Comparison of ENCODE assay signal across 8 cellular contexts in genomic region chr16:14629612-14629918, GRCh38. TPM values are rescaled to one million over a fixed set of nuclear protein-coding genes. Genes with fewer than 3 reads are reported as not detected.
DNase-seq lines count a peak whose midpoint lies in the region; ATAC-seq and TF ChIP-seq lines count a peak whose summit lies in the region.

No MANE protein-coding gene starts in this region.

- H3K4me1 ChIP-seq in body of pancreas: peaks cover 30% of the 10 kb centered on the region
- peaks cover 15 to 16% of the 10 kb centered on the region in 2 donors for H3K4me1 ChIP-seq in lung (ENCODE audit: control insufficient read depth in 2 of 2, insufficient read depth in 2 of 2, low read length in 2 of 2)

- no peaks in the 10 kb centered on the region for H3K27me3 Mint-ChIP-seq in activated T-cell treated with anti-CD3 and anti-CD28 coated beads, Interleukin-2, amount 50 U/mL, for 4 hours (ENCODE audit: low read depth)

- peak in 1 of 2 donors; percentile 1 for ATAC-seq in activated T-cell treated with anti-CD3 and anti-CD28 coated beads, Interleukin-2, amount 50 U/mL, for 4 hours
- no peak for ATAC-seq in body of pancreas
- no peak for ATAC-seq in lung (ENCODE audit: insufficient read depth, low FRiP score)

- H3K36me3 ChIP-seq in body of pancreas (replicated peaks in 1 of 2; ENCODE audit: insufficient read depth in 1 of 2, low read depth in 2 of 2) (no peaks in the 10 kb centered on the region), lung (ENCODE audit: control insufficient read depth in 2 of 2, insufficient read depth in 2 of 2, low read length in 2 of 2) (peaks cover 7 to 11% of the 10 kb centered on the region in 2 donors)

- peaks cover 18% of the 10 kb centered on the region for H3K36me3 Mint-ChIP-seq in activated T-cell treated with anti-CD3 and anti-CD28 coated beads, Interleukin-2, amount 50 U/mL, for 4 hours (ENCODE audit: insufficient read depth)

- no peak for DNase-seq in activated T-cell treated with anti-CD3 and anti-CD28 coated beads, Interleukin-2, amount 50 U/mL, for 4 hours
- DNase-seq in activated T-cell treated with anti-CD3 and anti-CD28 coated beads for 4 hours (no peak), HT1080 (ENCODE audit: low read depth) (peak; percentile 10), body of pancreas (peak in 1 of 4 donors; percentile 3), lung (ENCODE audit: low spot score) (no peak), ureter (ENCODE audit: low spot score) (peak; percentile 57), NCI-H2029 treated with DMSO at 0.1 percent for 48 hours (lab: John Stamatoyannopoulos, UW) (no peak), middle frontal gyrus (ENCODE audit: extremely low spot score, low spot score) (no peak)

- H3K4me1 Mint-ChIP-seq in activated T-cell treated with anti-CD3 and anti-CD28 coated beads, Interleukin-2, amount 50 U/mL, for 4 hours (ENCODE audit: low read depth): peaks cover 40% of the 10 kb centered on the region

- no peaks in the 10 kb centered on the region for H3K9me3 ChIP-seq in body of pancreas
- H3K9me3 ChIP-seq in lung (ENCODE audit: control insufficient read depth in 2 of 2, insufficient read depth in 1 of 2, low read length in 1 of 2): no peaks in the 10 kb centered on the region

- H3K27me3 ChIP-seq in body of pancreas (no peaks in the 10 kb centered on the region), lung (ENCODE audit: control insufficient read depth, insufficient read depth) (no peaks in the 10 kb centered on the region)

- H3K4me3 ChIP-seq in body of pancreas (peak overlapping the region; percentile 71), lung (peak overlapping the region; percentile 87)

- peaks cover 3% of the 10 kb centered on the region for H3K9me3 Mint-ChIP-seq in activated T-cell treated with anti-CD3 and anti-CD28 coated beads, Interleukin-2, amount 50 U/mL, for 4 hours

- TF ChIP-seq CTCF in body of pancreas (IDR thresholded peaks at IDR 0.05) (no peak), lung (IDR thresholded peaks at IDR 0.05; ENCODE audit: control extremely low read depth, extremely low read depth) (no peak)

- H3K4me3 Mint-ChIP-seq in activated T-cell treated with anti-CD3 and anti-CD28 coated beads, Interleukin-2, amount 50 U/mL, for 4 hours: peak overlapping the region; percentile 87

- TF ChIP-seq POLR2A in body of pancreas (IDR thresholded peaks at IDR 0.05): no peak

- H3K27ac ChIP-seq in body of pancreas (peak overlapping the region; percentile 74 to 88 (median 80)), lung (ENCODE audit: low read depth in 1 of 2, low read length in 1 of 2) (peak overlapping the region; percentile 96 to 99)

- 0 to 2% methylated on average over 17 of the region's 17 CpGs for WGBS in body of pancreas, 2 donors
- WGBS in lung, 2 donors: 3% methylated on average over 17 of the region's 17 CpGs

- intact Hi-C loops in body of pancreas (cut with DNase I): no loop called here

RNA-seq across cellular contexts. Expression of gene PARN, which starts 0.5 kb away (rescaled TPM):
- total RNA-seq in activated T-cell treated with anti-CD3 and anti-CD28 coated beads, Interleukin-2, amount 50 U/mL, for 4 hours: 10 to 100 TPM; 45.0 to 52.8 (median 47.3) TPM
- total RNA-seq in HT1080 (2014; rRNA removed; shearing (Covaris generic)): 30.9 and 32.1 TPM in 2 replicates
- 33.9 and 40.1 TPM in 2 replicates for polyA plus RNA-seq in HT1080 (2015; cell fraction: cytosol; rRNA removed)
- polyA plus RNA-seq in HT1080 (2015; cell fraction: nucleus; rRNA removed): 47.4 and 48.8 TPM in 2 replicates
- total RNA-seq in body of pancreas (10 to 100 TPM; 24.1 to 99.9 TPM), lung (10 to 100 TPM; 33.6 to 44.4 TPM), ureter (53.9 TPM)
- polyA plus RNA-seq in lung: 10 to 100 TPM; 12.3 to 16.7 TPM

RNA-seq across cellular contexts. Expression of gene BFAR, which starts 3.2 kb away (rescaled TPM):
- total RNA-seq in activated T-cell treated with anti-CD3 and anti-CD28 coated beads, Interleukin-2, amount 50 U/mL, for 4 hours: 10 to 100 TPM; 62.2 to 64.4 (median 63.6) TPM
- total RNA-seq in HT1080 (2014; rRNA removed; shearing (Covaris generic)): 83.2 and 92.3 TPM in 2 replicates
- 98.4 and 101 TPM in 2 replicates for polyA plus RNA-seq in HT1080 (2015; cell fraction: cytosol; rRNA removed)
- 84.6 and 84.7 TPM in 2 replicates for polyA plus RNA-seq in HT1080 (2015; cell fraction: nucleus; rRNA removed)
- 10 to 100 TPM; 38.2 to 43.6 TPM for total RNA-seq in body of pancreas
- 10 to 100 TPM; 66.2 to 68.9 TPM for total RNA-seq in lung
- polyA plus RNA-seq in lung: 10 to 100 TPM; 48.4 to 74.2 TPM
- total RNA-seq in ureter: 60.3 TPM

Comparison
In these comparisons a context has a peak if more than half of its experiments do, and no peak if none do; other contexts are left out.
1. DNase-seq: peak in HT1080 (single experiment) and ureter (single experiment); none in activated T-cell treated with anti-CD3 and anti-CD28 coated beads, Interleukin-2, amount 50 U/mL, for 4 hours (single experiment), activated T-cell treated with anti-CD3 and anti-CD28 coated beads for 4 hours (single experiment), lung (single experiment), NCI-H2029 treated with DMSO at 0.1 percent for 48 hours (single experiment) and middle frontal gyrus (single experiment).